ENCODE assay signal across 16 cellular contexts in genomic region chr12:68453278-68453677, GRCh38.
A peak's percentile ranks its signal among the peaks of the same experiment; 100 is the strongest.
DNase-seq lines count a peak whose midpoint lies in the region; ATAC-seq and TF ChIP-seq lines count a peak whose summit lies in the region.
"Had no signal": no experiment of that assay in that cellular context is flagged by ENCODE, and none has a peak within 500 bp of the region (broad histone marks: within the 10 kb centered on the region; RNA-seq: fewer than 3 reads in every experiment).

No MANE protein-coding gene starts in this region.

- H3K36me3 ChIP-seq in CD4-positive, alpha-beta memory T cell (ENCODE audit: insufficient read depth, low read length) = no peaks in the 10 kb centered on the region

- no peaks in the 10 kb centered on the region for H3K9me3 ChIP-seq in CD4-positive, alpha-beta memory T cell (ENCODE audit: control insufficient read depth in 1 of 2, low read length in 2 of 2)

- peaks cover 82% of the 10 kb centered on the region for H3K4me1 Mint-ChIP-seq in activated CD8-positive, alpha-beta memory T cell treated with anti-CD3 and anti-CD28 coated beads, Interleukin-2, amount 10 ng/mL, durations not matched to agents 7 days and 5 days
- H3K4me1 Mint-ChIP-seq in CD4-positive, alpha-beta memory T cell = peaks cover 62 to 91% (median 79%) of the 10 kb centered on the region in 4 donors
- peaks cover 78% of the 10 kb centered on the region for H3K4me1 Mint-ChIP-seq in activated CD4-positive, alpha-beta memory T cell treated with anti-CD3 and anti-CD28 coated beads for 36 hours (ENCODE audit: low read depth)
- peaks cover 85 to 94% of the 10 kb centered on the region in 2 donors for H3K4me1 Mint-ChIP-seq in natural killer cell

- H3K36me3 Mint-ChIP-seq in activated CD8-positive, alpha-beta memory T cell treated with anti-CD3 and anti-CD28 coated beads, Interleukin-2, amount 10 ng/mL, durations not matched to agents 7 days and 5 days = peaks cover 10% of the 10 kb centered on the region
- H3K36me3 Mint-ChIP-seq in CD4-positive, alpha-beta memory T cell = no peaks in the 10 kb centered on the region
- no peaks in the 10 kb centered on the region for H3K36me3 Mint-ChIP-seq in activated CD4-positive, alpha-beta memory T cell treated with anti-CD3 and anti-CD28 coated beads for 36 hours
- H3K36me3 Mint-ChIP-seq in natural killer cell = no peaks in the 10 kb centered on the region

- peak overlapping the region; percentile 99 for H3K27ac Mint-ChIP-seq in activated CD8-positive, alpha-beta memory T cell treated with anti-CD3 and anti-CD28 coated beads, Interleukin-2, amount 10 ng/mL, durations not matched to agents 7 days and 5 days
- H3K27ac Mint-ChIP-seq in CD4-positive, alpha-beta memory T cell = peak overlapping the region in 6 of 7 donors; percentile 56 to 91 (median 68)
- peak overlapping the region; percentile 31 for H3K27ac Mint-ChIP-seq in activated CD4-positive, alpha-beta memory T cell treated with anti-CD3 and anti-CD28 coated beads for 36 hours
- H3K27ac Mint-ChIP-seq in natural killer cell = peak overlapping the region; percentile 87 to 90

- no peaks in the 10 kb centered on the region for H3K27me3 ChIP-seq in CD4-positive, alpha-beta memory T cell (ENCODE audit: insufficient read depth, low read length)

- no peak for DNase-seq in activated CD8-positive, alpha-beta memory T cell treated with anti-CD3 and anti-CD28 coated beads, Interleukin-2, amount 10 ng/mL, durations not matched to agents 7 days and 5 days
- DNase-seq in activated CD8-positive, alpha-beta memory T cell treated with anti-CD3 and anti-CD28 coated beads, Interleukin-2, amount 50 U/mL, for 4 hours = no peak
- DNase-seq in CD4-positive, alpha-beta memory T cell = no peak
- no peak for DNase-seq in activated CD4-positive, alpha-beta memory T cell treated with anti-CD3 and anti-CD28 coated beads for 36 hours
- DNase-seq in natural killer cell = no peak
- no peak for DNase-seq in Kasumi-1 (lab: John Stamatoyannopoulos, UW)
- no peak for DNase-seq in stimulated activated naive CD4-positive, alpha-beta T cell (lab: John Stamatoyannopoulos, UW)
- DNase-seq in omental fat pad (ENCODE audit: low spot score) = no peak
- DNase-seq: AML-193, DMS 273 treated with DMSO at 0.1 percent for 48 hours, KBM-7, NCI-H1092, NCI-H2107, NCI-H345, NCI-H748 treated with DMSO at 0.1 percent for 48 hours, PC-9 had no signal

- no peak for TF ChIP-seq CTCF in natural killer cell (IDR thresholded peaks at IDR 0.05)
- no peak for TF ChIP-seq CTCF in omental fat pad (IDR thresholded peaks at IDR 0.05)

- CTCF ChIA-PET in activated CD8-positive, alpha-beta memory T cell treated with anti-CD3 and anti-CD28 coated beads, Interleukin-2, amount 10 ng/mL, durations not matched to agents 7 days and 5 days (lab: Charles Lee) = interaction anchor here (1.6 kb wide), 1 partner anchor 10 kb away, joined by 5 read pairs; no protein-coding TSS in a partner anchor
- CTCF ChIA-PET in CD4-positive, alpha-beta memory T cell (lab: Charles Lee; ENCODE audit: partially characterized antibody) = no interaction called here
- CTCF ChIA-PET in activated CD4-positive, alpha-beta memory T cell treated with anti-CD3 and anti-CD28 coated beads for 36 hours (lab: Charles Lee) = interaction anchor here (1.1 to 1.5 kb wide), 3 partner anchors 29 to 89 kb away, joined by 3 to 5 read pairs (median 3); no protein-coding TSS in a partner anchor

- H3K4me3 Mint-ChIP-seq in activated CD8-positive, alpha-beta memory T cell treated with anti-CD3 and anti-CD28 coated beads, Interleukin-2, amount 10 ng/mL, durations not matched to agents 7 days and 5 days = peak overlapping the region; percentile 5
- peak overlapping the region in 5 of 8 donors; percentile 2 to 88 (median 38) for H3K4me3 Mint-ChIP-seq in CD4-positive, alpha-beta memory T cell
- no peak overlapping the region for H3K4me3 Mint-ChIP-seq in activated CD4-positive, alpha-beta memory T cell treated with anti-CD3 and anti-CD28 coated beads for 36 hours
- H3K4me3 Mint-ChIP-seq in natural killer cell = peak overlapping the region; percentile 74

- no peaks in the 10 kb centered on the region for H3K27me3 Mint-ChIP-seq in activated CD8-positive, alpha-beta memory T cell treated with anti-CD3 and anti-CD28 coated beads, Interleukin-2, amount 10 ng/mL, durations not matched to agents 7 days and 5 days
- no peaks in the 10 kb centered on the region for H3K27me3 Mint-ChIP-seq in CD4-positive, alpha-beta memory T cell
- no peaks in the 10 kb centered on the region for H3K27me3 Mint-ChIP-seq in activated CD4-positive, alpha-beta memory T cell treated with anti-CD3 and anti-CD28 coated beads for 36 hours
- H3K27me3 Mint-ChIP-seq in natural killer cell (ENCODE audit: low read depth in 2 of 2) = no peaks in the 10 kb centered on the region

- H3K4me3 ChIP-seq in CD4-positive, alpha-beta memory T cell (ENCODE audit: low read length in 2 of 2) = no peak overlapping the region
- H3K4me3 ChIP-seq: PC-9 had no signal

- intact Hi-C loops in CD4-positive, alpha-beta memory T cell (cut with micrococcal nuclease) = loop anchor here (5.0 kb wide), 2 partner anchors 81 to 234 kb away; partner anchors contain the start of gene NUP107
- intact Hi-C loops in activated CD4-positive, alpha-beta memory T cell treated with anti-CD3 and anti-CD28 coated beads for 36 hours (cut with micrococcal nuclease) = no loop called here
- intact Hi-C loops in natural killer cell (cut with micrococcal nuclease) = loop anchor here (5.0 kb wide), 3 partner anchors 36 to 159 kb away; partner anchors contain the start of gene RAP1B

- H3K4me1 ChIP-seq in CD4-positive, alpha-beta memory T cell (ENCODE audit: insufficient read depth, low read length) = peaks cover 82% of the 10 kb centered on the region

- POLR2A ChIA-PET in CD4-positive, alpha-beta memory T cell (lab: Charles Lee; ENCODE audit: partially characterized antibody) = interaction anchor here (1.6 kb wide), 1 partner anchor 88 kb away, joined by 6 read pairs; no protein-coding TSS in a partner anchor
- POLR2A ChIA-PET in activated CD4-positive, alpha-beta memory T cell treated with anti-CD3 and anti-CD28 coated beads for 36 hours (lab: Charles Lee) = interaction anchor here (1.0 to 3.4 kb wide), 2 partner anchors 9 to 79 kb away, joined by 3 to 11 read pairs; no protein-coding TSS in a partner anchor

- no peak for ATAC-seq in activated CD8-positive, alpha-beta memory T cell treated with anti-CD3 and anti-CD28 coated beads, Interleukin-2, amount 10 ng/mL, durations not matched to agents 7 days and 5 days
- ATAC-seq in natural killer cell (peak; percentile 21 to 65 (median 51)), omental fat pad (ENCODE audit: low FRiP score) (no peak)

- no peak overlapping the region for H3K27ac ChIP-seq in CD4-positive, alpha-beta memory T cell (ENCODE audit: low read depth, low read length)
- H3K27ac ChIP-seq: PC-9 had no signal

- H3K9me3 Mint-ChIP-seq in activated CD8-positive, alpha-beta memory T cell treated with anti-CD3 and anti-CD28 coated beads, Interleukin-2, amount 10 ng/mL, durations not matched to agents 7 days and 5 days (ENCODE audit: low read depth) = no peaks in the 10 kb centered on the region
- peaks cover 0 to 3% (median 0%) of the 10 kb centered on the region in 8 donors for H3K9me3 Mint-ChIP-seq in CD4-positive, alpha-beta memory T cell
- no peaks in the 10 kb centered on the region for H3K9me3 Mint-ChIP-seq in activated CD4-positive, alpha-beta memory T cell treated with anti-CD3 and anti-CD28 coated beads for 36 hours
- no peaks in the 10 kb centered on the region for H3K9me3 Mint-ChIP-seq in natural killer cell

Comparison
In these comparisons a context has a peak if more than half of its experiments do, and no peak if none do; other contexts are left out.
1. ATAC-seq: peak in natural killer cell (3 of 3); none in activated CD8-positive, alpha-beta memory T cell treated with anti-CD3 and anti-CD28 coated beads, Interleukin-2, amount 10 ng/mL, durations not matched to agents 7 days and 5 days (single experiment) and omental fat pad (single experiment).
2. H3K27ac Mint-ChIP-seq: peak in every context shown above with its lines; median percentile 99 in activated CD8-positive, alpha-beta memory T cell treated with anti-CD3 and anti-CD28 coated beads, Interleukin-2, amount 10 ng/mL, durations not matched to agents 7 days and 5 days; 88 in natural killer cell; 68 in CD4-positive, alpha-beta memory T cell; 31 in activated CD4-positive, alpha-beta memory T cell treated with anti-CD3 and anti-CD28 coated beads for 36 hours.